8 cellular contexts compared by ENCODE assay signal in the genomic region with DNA sequence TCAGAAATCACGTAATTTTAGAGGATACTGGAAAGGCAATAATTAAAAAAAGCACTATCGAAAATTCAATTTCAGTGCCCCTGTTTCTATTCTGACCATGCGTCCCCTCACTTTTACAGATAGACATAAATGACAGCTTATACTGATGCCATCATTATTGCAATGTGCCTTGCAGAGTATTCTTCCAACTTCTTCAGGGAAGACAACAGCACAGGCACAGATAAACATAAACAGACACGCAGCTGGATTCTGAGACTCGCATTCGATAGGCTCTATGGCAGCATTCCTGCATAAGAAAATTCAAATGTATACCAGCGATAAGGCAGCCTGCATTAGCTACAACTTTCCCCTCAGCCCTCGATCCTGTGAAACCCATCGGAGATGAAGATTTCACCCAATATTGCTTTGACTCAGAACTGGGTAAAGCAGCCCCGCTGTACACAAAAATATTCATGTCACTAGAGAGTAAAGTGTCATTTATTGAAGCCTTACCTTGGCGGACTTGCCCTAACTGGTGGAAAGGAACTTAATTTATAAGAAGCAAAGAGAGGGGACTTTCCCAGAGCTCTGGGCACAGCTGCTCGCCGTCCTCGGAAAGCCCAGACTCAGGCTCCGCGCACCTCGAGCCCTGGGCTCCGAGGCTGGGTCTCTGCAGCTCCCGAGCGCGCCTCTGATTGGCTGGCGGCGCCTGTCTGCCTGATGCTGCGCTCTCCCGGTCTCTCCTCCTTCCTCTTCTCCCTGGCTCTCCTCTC.
A peak's percentile ranks its signal among the peaks of the same experiment; 100 is the strongest.
DNase-seq lines count a peak whose midpoint lies in the region; ATAC-seq lines count a peak whose summit lies in the region.

A gene with protein sequence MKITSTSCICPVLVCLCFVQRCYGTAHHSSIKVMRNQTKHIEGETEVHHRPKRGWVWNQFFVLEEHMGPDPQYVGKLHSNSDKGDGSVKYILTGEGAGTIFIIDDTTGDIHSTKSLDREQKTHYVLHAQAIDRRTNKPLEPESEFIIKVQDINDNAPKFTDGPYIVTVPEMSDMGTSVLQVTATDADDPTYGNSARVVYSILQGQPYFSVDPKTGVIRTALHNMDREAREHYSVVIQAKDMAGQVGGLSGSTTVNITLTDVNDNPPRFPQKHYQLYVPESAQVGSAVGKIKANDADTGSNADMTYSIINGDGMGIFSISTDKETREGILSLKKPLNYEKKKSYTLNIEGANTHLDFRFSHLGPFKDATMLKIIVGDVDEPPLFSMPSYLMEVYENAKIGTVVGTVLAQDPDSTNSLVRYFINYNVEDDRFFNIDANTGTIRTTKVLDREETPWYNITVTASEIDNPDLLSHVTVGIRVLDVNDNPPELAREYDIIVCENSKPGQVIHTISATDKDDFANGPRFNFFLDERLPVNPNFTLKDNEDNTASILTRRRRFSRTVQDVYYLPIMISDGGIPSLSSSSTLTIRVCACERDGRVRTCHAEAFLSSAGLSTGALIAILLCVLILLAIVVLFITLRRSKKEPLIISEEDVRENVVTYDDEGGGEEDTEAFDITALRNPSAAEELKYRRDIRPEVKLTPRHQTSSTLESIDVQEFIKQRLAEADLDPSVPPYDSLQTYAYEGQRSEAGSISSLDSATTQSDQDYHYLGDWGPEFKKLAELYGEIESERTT (minus strand): TSS at position 607 of the 752 bp plus-strand sequence. CDS start 149,214 bp downstream, outside the sequence.

- ATAC-seq in GM21717 (IDR thresholded peaks at IDR 0.05; ENCODE audit: unreplicated experiment), result peak; percentile 78
- ATAC-seq in GM21723 (IDR thresholded peaks at IDR 0.05; ENCODE audit: unreplicated experiment), result no peak
- no peak for ATAC-seq in HG03097 (IDR thresholded peaks at IDR 0.05; ENCODE audit: low FRiP score, unreplicated experiment)

- DNase-seq in NCI-H524 (lab: John Stamatoyannopoulos, UW), result peak; percentile 85 to 90
- DNase-seq in dedifferentiated amniotic fluid mesenchymal stem cell (ENCODE audit: extremely low spot score), result peak; percentile 63
- peak; percentile 53 for DNase-seq in medulla oblongata (ENCODE audit: extremely low spot score)
- DNase-seq in stimulated activated CD8-positive, alpha-beta memory T cell treated with anti-CD3 and anti-CD28 coated beads, Interleukin-4, amount 100 ng/mL, for 48 hours, result no peak
- DNase-seq in cortex of kidney (lab: John Stamatoyannopoulos, UW), result no peak

Comparison
In these comparisons a context has a peak if more than half of its experiments do, and no peak if none do; other contexts are left out.
1. DNase-seq: peak in NCI-H524 (2 of 2), dedifferentiated amniotic fluid mesenchymal stem cell (single experiment) and medulla oblongata (single experiment); none in stimulated activated CD8-positive, alpha-beta memory T cell treated with anti-CD3 and anti-CD28 coated beads, Interleukin-4, amount 100 ng/mL, for 48 hours (single experiment) and cortex of kidney (single experiment).